In the genomic region with DNA sequence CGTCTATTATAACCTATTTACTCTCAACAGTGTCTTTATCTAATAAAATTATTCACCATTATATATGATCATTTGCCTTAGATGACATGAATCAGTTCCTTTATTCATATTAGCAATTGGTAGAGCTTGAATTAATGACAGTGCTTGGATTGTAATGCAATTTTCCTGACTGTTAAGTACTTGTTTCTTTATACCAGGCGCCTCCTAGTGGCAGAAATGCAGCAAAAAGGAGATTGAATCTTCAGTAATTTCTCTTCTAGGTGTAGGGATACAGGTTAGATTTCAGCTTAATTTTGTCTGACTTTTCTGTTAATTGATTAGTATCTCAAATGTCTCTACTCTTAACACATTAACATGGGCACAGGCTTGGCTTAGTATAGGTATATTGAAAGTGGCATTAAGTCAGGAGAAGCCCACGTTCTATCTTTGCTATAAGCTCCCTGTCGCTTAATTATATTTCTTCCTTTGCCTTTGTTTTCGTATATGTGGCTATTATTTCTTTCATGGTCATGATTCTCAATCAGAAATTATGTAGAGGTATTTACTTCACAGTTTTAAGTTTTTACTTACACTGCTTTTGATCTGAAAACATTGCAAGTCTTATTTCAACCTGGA, we compare ENCODE assay signal across 9 cellular contexts. TPM values are rescaled to one million over a fixed set of nuclear protein-coding genes. Genes with fewer than 3 reads are reported as not detected.
DNase-seq lines count a peak whose midpoint lies in the region; ATAC-seq, FAIRE-seq and TF ChIP-seq lines count a peak whose summit lies in the region.
"Had no signal": no experiment of that assay in that cellular context is flagged by ENCODE, and none has a peak within 500 bp of the region (broad histone marks: within the 10 kb centered on the region; RNA-seq: fewer than 3 reads in every experiment).

No MANE protein-coding gene starts in this region.

- no peaks in the 10 kb centered on the region for H3K27me3 ChIP-seq in neural progenitor cell

- no peak overlapping the region for H3K4me2 ChIP-seq in neural progenitor cell

- H3K9ac ChIP-seq in neural progenitor cell = no peak overlapping the region

- DNase-seq in DMS153 (lab: John Stamatoyannopoulos, UW) (peak; percentile 63), HT1080 (ENCODE audit: low read depth) (peak; percentile 40), NOMO-1 treated with DMSO at 0.1 percent for 48 hours (lab: John Stamatoyannopoulos, UW; ENCODE audit: unreplicated experiment) (peak; percentile 47), fibroblast of peridontal ligament (ENCODE audit: extremely low read depth) (peak; percentile 85), neural progenitor cell (ENCODE audit: low spot score) (peak; percentile 82), urothelium cell line (ENCODE audit: low spot score) (peak; percentile 16)
- peak; percentile 73 for DNase-seq in activated CD8-positive, alpha-beta memory T cell treated with anti-CD3 and anti-CD28 coated beads, Interleukin-2, amount 50 U/mL, for 48 hours

- no peaks in the 10 kb centered on the region for H4K20me1 ChIP-seq in neural progenitor cell (ENCODE audit: low read depth)

- no peaks in the 10 kb centered on the region for H3K79me2 ChIP-seq in neural progenitor cell (ENCODE audit: low read depth)

- peak; percentile 99 for TF ChIP-seq CTCF in neural progenitor cell (IDR thresholded peaks at IDR 0.05)

- peaks cover 4% of the 10 kb centered on the region for H3K9me3 Mint-ChIP-seq in neural progenitor cell
- H3K9me3 Mint-ChIP-seq: T-helper 1 cell treated with Interleukin-12 subunit alpha and Interleukin-12 subunit beta and Interleukin-4 antibody, amounts not matched to agents 30 μg/mL and 1 μg/mL, for 36 hours had no signal

- no peak overlapping the region for H3K4me3 Mint-ChIP-seq in neural progenitor cell
- H3K4me3 Mint-ChIP-seq: T-helper 1 cell treated with Interleukin-12 subunit alpha and Interleukin-12 subunit beta and Interleukin-4 antibody, amounts not matched to agents 30 μg/mL and 1 μg/mL, for 36 hours had no signal

- H2AFZ ChIP-seq in neural progenitor cell (replicated peaks) = no peak overlapping the region

- no peak for FAIRE-seq in urothelium cell line (lab: Jason Lieb, UNC)

- H3K4me3 ChIP-seq in neural progenitor cell = no peak overlapping the region

- H3K27ac ChIP-seq in neural progenitor cell = no peak overlapping the region

- H3K27ac Mint-ChIP-seq in neural progenitor cell = no peak overlapping the region
- H3K27ac Mint-ChIP-seq: T-helper 1 cell treated with Interleukin-12 subunit alpha and Interleukin-12 subunit beta and Interleukin-4 antibody, amounts not matched to agents 30 μg/mL and 1 μg/mL, for 36 hours had no signal

- H3K4me1 Mint-ChIP-seq in neural progenitor cell = peaks cover 6% of the 10 kb centered on the region

- no peak for ATAC-seq in HG03520 (IDR thresholded peaks at IDR 0.05; ENCODE audit: unreplicated experiment)

- H3K36me3 ChIP-seq in neural progenitor cell = no peaks in the 10 kb centered on the region

- peaks cover under 1% of the 10 kb centered on the region for H3K27me3 Mint-ChIP-seq in neural progenitor cell (ENCODE audit: insufficient read depth, low read depth)

- peaks cover 10% of the 10 kb centered on the region for H3K4me1 ChIP-seq in neural progenitor cell

- no peaks in the 10 kb centered on the region for H3K9me3 ChIP-seq in neural progenitor cell (ENCODE audit: low read depth)

- H3K36me3 Mint-ChIP-seq in neural progenitor cell = peaks cover 3% of the 10 kb centered on the region

- H3F3A ChIP-seq in neural progenitor cell (ENCODE audit: low read depth) = no peaks in the 10 kb centered on the region

RNA-seq across cellular contexts. Expression of a gene that starts 9.1 kb away (rescaled TPM):
- 17.8 and 18.4 TPM in 2 replicates for total RNA-seq in HT1080 (2014; rRNA removed; shearing (Covaris generic))
- 17.8 and 19.4 TPM in 2 replicates for polyA plus RNA-seq in HT1080 (2015; cell fraction: cytosol; rRNA removed)
- polyA plus RNA-seq in HT1080 (2015; cell fraction: nucleus; rRNA removed) = 7.7 and 8.4 TPM in 2 replicates
- total RNA-seq in neural progenitor cell (ENCODE audit: low replicate concordance) = 1.7 and 3.0 TPM in 2 replicates

RNA-seq across cellular contexts. Expression of a gene that starts 43.3 kb away (rescaled TPM):
- 6.9 and 7.7 TPM in 2 replicates for total RNA-seq in HT1080 (2014; rRNA removed; shearing (Covaris generic))
- polyA plus RNA-seq in HT1080 (2015; cell fraction: cytosol; rRNA removed) = 13.0 and 17.4 TPM in 2 replicates
- 19.4 and 22.3 TPM in 2 replicates for polyA plus RNA-seq in HT1080 (2015; cell fraction: nucleus; rRNA removed)
- 18.9 and 33.1 TPM in 2 replicates for total RNA-seq in neural progenitor cell (ENCODE audit: low replicate concordance)

Comparison
In these comparisons a context has a peak if more than half of its experiments do, and no peak if none do; other contexts are left out.
1. DNase-seq: peak in every context shown above with its lines; median percentile 85 in fibroblast of peridontal ligament; 82 in neural progenitor cell; 73 in activated CD8-positive, alpha-beta memory T cell treated with anti-CD3 and anti-CD28 coated beads, Interleukin-2, amount 50 U/mL, for 48 hours; 63 in DMS153; 47 in NOMO-1 treated with DMSO at 0.1 percent for 48 hours; 40 in HT1080; 16 in urothelium cell line.